14 cellular contexts compared by ENCODE assay signal in the genomic region with DNA sequence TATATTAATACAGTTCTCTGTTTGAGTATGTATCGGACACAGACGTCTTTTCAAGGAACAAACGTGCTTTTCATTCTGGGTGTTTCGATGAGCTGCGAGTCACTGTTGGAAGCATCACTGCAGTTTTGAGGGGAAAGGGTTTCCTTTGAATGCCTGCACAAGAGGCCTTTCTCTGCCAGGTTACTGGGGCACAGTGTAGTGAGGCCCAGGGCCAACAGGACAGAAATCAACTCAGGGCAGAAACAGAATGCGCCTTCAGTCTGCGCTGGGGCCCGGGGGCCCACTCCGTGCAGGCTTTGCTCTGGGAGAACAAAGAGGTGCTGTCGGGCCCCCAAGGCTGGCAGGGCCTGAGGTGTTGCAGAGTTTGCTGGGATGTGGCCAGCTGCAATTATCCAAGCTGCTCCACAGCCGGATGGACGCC. TPM values are rescaled to one million over a fixed set of nuclear protein-coding genes. Genes with fewer than 3 reads are reported as not detected.
DNase-seq lines count a peak whose midpoint lies in the region; ATAC-seq, FAIRE-seq and TF ChIP-seq lines count a peak whose summit lies in the region.
"Had no signal": no experiment of that assay in that cellular context is flagged by ENCODE, and none has a peak within 500 bp of the region (broad histone marks: within the 10 kb centered on the region; RNA-seq: fewer than 3 reads in every experiment).

No MANE protein-coding gene starts in this region.

- TSS peak; percentile 34 for BruUV-seq in HepG2 (replicated peaks; lab: Mats Ljungman, UMichigan)

- TF ChIP-seq EP300 in HepG2 (IDR thresholded peaks at IDR 0.05; ENCODE audit: low read depth in 2 of 2, low read length in 2 of 2): no peak
- TF ChIP-seq EP300 in HepG2 (CRISPR knock-in tag; IDR thresholded peaks at IDR 0.05; ENCODE audit: borderline replicate concordance): no peak

- no peaks in the 10 kb centered on the region for H3K79me2 ChIP-seq in HepG2 (ENCODE audit: insufficient read depth, low read length)

- CTCF ChIA-PET in HepG2 (lab: Yijun Ruan, JAX; ENCODE audit: low intra/inter-chr PET ratio, low total read pairs): no interaction called here

- intact Hi-C loops in HepG2 (cut with micrococcal nuclease; ENCODE audit: unreplicated experiment) (no loop called here), right lobe of liver (cut with DNase I) (no loop called here), dorsolateral prefrontal cortex (cut with DNase I) (loop anchor here (2.0 to 5.0 kb wide), 2 partner anchors 40 to 72 kb away; a partner anchor contains a TSS)

- H3K9me3 Mint-ChIP-seq in nephron: no peaks in the 10 kb centered on the region
- H3K9me3 Mint-ChIP-seq: activated B cell treated with CpG ODN at 0.5 μM for 24 hours; activated naive CD8-positive, alpha-beta T cell treated with anti-CD3 and anti-CD28 coated beads for 36 hours; stimulated activated naive B cell treated with anti-CD40 and anti-IgM and Interleukin-4, amounts not matched to agents 10 μg/mL and 1 μg/mL and 100 μg/mL, for 72 hours had no signal

- H3K9me3 ChIP-seq in HepG2 (ENCODE audit: low read length): no peaks in the 10 kb centered on the region
- H3K9me3 ChIP-seq in right lobe of liver: no peaks in the 10 kb centered on the region

- peak overlapping the region; percentile 68 for H3K4me2 ChIP-seq in HepG2 (ENCODE audit: low read depth, low read length)

- H3K9ac ChIP-seq in HepG2 (ENCODE audit: insufficient read depth, low read depth, low read length): peak overlapping the region; percentile 36

- peak overlapping the region; percentile 75 to 78 (median 76) for H3K4me3 Mint-ChIP-seq in nephron

- H3K27me3 ChIP-seq in HepG2 (ENCODE audit: control insufficient read depth in 1 of 2, insufficient read depth in 2 of 2, low read length in 2 of 2) (no peaks in the 10 kb centered on the region), right lobe of liver (no peaks in the 10 kb centered on the region), dorsolateral prefrontal cortex (no peaks in the 10 kb centered on the region)

- H2AFZ ChIP-seq in HepG2 (ENCODE audit: low read length): peak overlapping the region; percentile 31

- peaks cover 6% of the 10 kb centered on the region for H3K4me1 Mint-ChIP-seq in nephron

- no peak for TF ChIP-seq RAD21 in HepG2 (CRISPR knock-in tag; IDR thresholded peaks at IDR 0.05)

- peak overlapping the region; percentile 51 to 82 (median 56) for H3K27ac Mint-ChIP-seq in nephron
- H3K27ac Mint-ChIP-seq: activated B cell treated with CpG ODN at 0.5 μM for 24 hours; activated naive CD8-positive, alpha-beta T cell treated with anti-CD3 and anti-CD28 coated beads for 36 hours had no signal

- peak; percentile 62 for ATAC-seq in HepG2
- no peak for ATAC-seq in right lobe of liver
- ATAC-seq in GM21515 (IDR thresholded peaks at IDR 0.05; ENCODE audit: unreplicated experiment): no peak
- ATAC-seq: stimulated activated naive B cell treated with anti-CD40 and anti-IgM and Interleukin-4, amounts not matched to agents 10 μg/mL and 1 μg/mL and 100 μg/mL, for 72 hours had no signal

- H3K36me3 ChIP-seq in HepG2 (replicated peaks in 1 of 2; ENCODE audit: control insufficient read depth in 1 of 2, insufficient read depth in 2 of 2, low read length in 2 of 2) (no peaks in the 10 kb centered on the region), right lobe of liver (no peaks in the 10 kb centered on the region)

- DNase-seq in HepG2 (ENCODE audit: low spot score) (peak; percentile 55), right lobe of liver (no peak), dorsolateral prefrontal cortex (peak; percentile 18 to 84 (median 78)), 8988T (no peak), HUDEP-2 (lab: John Stamatoyannopoulos, UW; ENCODE audit: unreplicated experiment in 76 of 76) (no peak), OCI-M2 (lab: John Stamatoyannopoulos, UW; ENCODE audit: unreplicated experiment) (no peak)
- DNase-seq: activated B cell treated with CpG ODN at 0.5 μM for 24 hours; activated naive CD8-positive, alpha-beta T cell treated with anti-CD3 and anti-CD28 coated beads for 36 hours; KBM-7; NCI-H1105; NCI-H2227 treated with DMSO at 0.1 percent for 48 hours; stimulated activated naive B cell treated with anti-CD40 and anti-IgM and Interleukin-4, amounts not matched to agents 10 μg/mL and 1 μg/mL and 100 μg/mL, for 72 hours had no signal

- WGBS in HepG2 (ENCODE audit: low lambda C conversion rate): 32% methylated on average over 9 of the region's 12 CpGs
- 91% methylated on average over 5 of the region's 12 CpGs for WGBS in right lobe of liver (ENCODE audit: insufficient coverage, low coverage, low lambda C conversion rate, missing lambda C conversion rate)

- H3K4me3 ChIP-seq in HepG2 (replicated peaks in 1 of 3; ENCODE audit: insufficient read depth in 1 of 3, low read depth in 2 of 3, low read length in 3 of 3) (peak overlapping the region in 1 of 3 experiments; percentile 53; a peak in 2 of 6 replicates), right lobe of liver (no peak overlapping the region), dorsolateral prefrontal cortex (peak overlapping the region in 9 of 59 donors; percentile 2 to 44 (median 11))

- no peaks in the 10 kb centered on the region for H4K20me1 ChIP-seq in HepG2 (ENCODE audit: insufficient read depth, low read length)

- H3K27ac ChIP-seq in HepG2 (ENCODE audit: extremely low read length, insufficient read depth, low read length) (peak overlapping the region; percentile 55), right lobe of liver (no peak overlapping the region), dorsolateral prefrontal cortex (peak overlapping the region in 52 of 59 donors; percentile 0 to 89 (median 72))

- H3K4me1 ChIP-seq in HepG2 (ENCODE audit: insufficient read depth, low read length): peaks cover 21% of the 10 kb centered on the region
- H3K4me1 ChIP-seq in right lobe of liver: peaks cover 0 to 5% (median 0%) of the 10 kb centered on the region in 4 donors

- FAIRE-seq in HepG2 (lab: Jason Lieb, UNC): no peak

- TF ChIP-seq CTCF in HepG2 (CRISPR knock-in tag; IDR thresholded peaks at IDR 0.05) (no peak), right lobe of liver (IDR thresholded peaks at IDR 0.05) (no peak), dorsolateral prefrontal cortex (IDR thresholded peaks at IDR 0.05 in 54 of 56, conservative IDR thresholded peaks at IDR 0.05 in 2 of 56; ENCODE audit: low read depth in 1 of 56, partially characterized antibody in 56 of 56) (no peak), nephron (IDR thresholded peaks at IDR 0.05; ENCODE audit: unreplicated experiment in 3 of 3) (no peak)

- H3K36me3 Mint-ChIP-seq in nephron (ENCODE audit: low read depth): no peaks in the 10 kb centered on the region
- H3K36me3 Mint-ChIP-seq: activated naive CD8-positive, alpha-beta T cell treated with anti-CD3 and anti-CD28 coated beads for 36 hours had no signal

- POLR2A ChIA-PET in HepG2 (lab: Yijun Ruan, JAX): no interaction called here

- in situ Hi-C loops in HepG2 (cut with HindIII; ENCODE audit: extremely low pct_ligation_motif_present, low pct_unique_long_range_greater_than_20kb): no loop called here

- TF ChIP-seq POLR2A in HepG2 (IDR thresholded peaks at IDR 0.05; ENCODE audit: insufficient read depth in 1 of 2, low read depth in 2 of 2, low read length in 2 of 2): no peak
- no peak for TF ChIP-seq POLR2A in right lobe of liver (IDR thresholded peaks at IDR 0.05)

- H3K27me3 Mint-ChIP-seq in nephron (ENCODE audit: low read depth): no peaks in the 10 kb centered on the region
- H3K27me3 Mint-ChIP-seq: stimulated activated naive B cell treated with anti-CD40 and anti-IgM and Interleukin-4, amounts not matched to agents 10 μg/mL and 1 μg/mL and 100 μg/mL, for 72 hours had no signal

TF ChIP-seq in HepG2, 621 proteins besides CTCF, POLR2A, EP300 and RAD21 (continues in another document):
- no peak for TF ChIP-seq ZNF670 (CRISPR knock-in tag; IDR thresholded peaks at IDR 0.05; ENCODE audit: borderline replicate concordance)
- TF ChIP-seq, protein P1, sequence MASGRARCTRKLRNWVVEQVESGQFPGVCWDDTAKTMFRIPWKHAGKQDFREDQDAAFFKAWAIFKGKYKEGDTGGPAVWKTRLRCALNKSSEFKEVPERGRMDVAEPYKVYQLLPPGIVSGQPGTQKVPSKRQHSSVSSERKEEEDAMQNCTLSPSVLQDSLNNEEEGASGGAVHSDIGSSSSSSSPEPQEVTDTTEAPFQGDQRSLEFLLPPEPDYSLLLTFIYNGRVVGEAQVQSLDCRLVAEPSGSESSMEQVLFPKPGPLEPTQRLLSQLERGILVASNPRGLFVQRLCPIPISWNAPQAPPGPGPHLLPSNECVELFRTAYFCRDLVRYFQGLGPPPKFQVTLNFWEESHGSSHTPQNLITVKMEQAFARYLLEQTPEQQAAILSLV (CRISPR knock-in tag; IDR thresholded peaks at IDR 0.05; ENCODE audit: borderline replicate concordance): no peak
- no peak for TF ChIP-seq ZMYM2 (CRISPR knock-in tag; IDR thresholded peaks at IDR 0.05)
- TF ChIP-seq KAT7 (CRISPR knock-in tag; IDR thresholded peaks at IDR 0.05; ENCODE audit: borderline replicate concordance): no peak
- no peak for TF ChIP-seq ZNF766 (CRISPR knock-in tag; IDR thresholded peaks at IDR 0.05; ENCODE audit: borderline replicate concordance)
- TF ChIP-seq FOXK2 (IDR thresholded peaks at IDR 0.05): no peak

RNA-seq across cellular contexts. Expression of a gene that starts 2.3 kb away (rescaled TPM):
- total RNA-seq in HepG2 (2016; rRNA removed; fragmentation: Illumina TruSeq; extraction: Trizol) (10.2 and 17.0 TPM in 2 replicates), right lobe of liver (1 to 10 TPM; 4.2 to 6.3 (median 5.3) TPM), dorsolateral prefrontal cortex (10 to 100 TPM in 115 of 120 experiments, 1 to 10 TPM in 5; 5.9 to 41.0 (median 18.3) TPM)
- total RNA-seq in HepG2 (2016; cell fraction: cytosol; rRNA removed; fragmentation: Illumina TruSeq; extraction: Trizol; ENCODE audit: low read depth): 40.0 and 45.6 TPM in 2 replicates
- total RNA-seq in HepG2 (2016; cell fraction: insoluble cytoplasmic fraction; rRNA removed; fragmentation: Illumina TruSeq; extraction: Trizol): 9.9 and 18.2 TPM in 2 replicates
- 24.0 and 29.4 TPM in 2 replicates for total RNA-seq in HepG2 (2016; cell fraction: membrane; rRNA removed; fragmentation: Illumina TruSeq; extraction: Trizol)
- total RNA-seq in HepG2 (2016; cell fraction: nucleus; rRNA removed; fragmentation: Illumina TruSeq; extraction: Trizol): 16.8 and 20.3 TPM in 2 replicates
- polyA plus RNA-seq in HepG2 (2011; rRNA removed): 21.4 and 26.0 TPM in 2 replicates
- 12.7 and 19.9 TPM in 2 replicates for polyA plus RNA-seq in HepG2 (2011; cell fraction: cytosol; rRNA removed)
- polyA plus RNA-seq in HepG2 (2011; cell fraction: nucleus; rRNA removed): 123 and 149 TPM in 2 replicates
- 9.5 and 14.7 TPM in 2 replicates for polyA plus RNA-seq in HepG2 (2012)
- 4.1 and 5.7 TPM in 2 replicates for polyA plus RNA-seq in HepG2 (2016; cell fraction: cytosol; fragmentation: Illumina TruSeq; extraction: Trizol; ENCODE audit: low read depth)
- polyA plus RNA-seq in HepG2 (2016; cell fraction: insoluble cytoplasmic fraction; fragmentation: Illumina TruSeq; extraction: Trizol; ENCODE audit: low read depth): 11.5 and 12.7 TPM in 2 replicates
- polyA plus RNA-seq in HepG2 (2016; cell fraction: membrane; fragmentation: Illumina TruSeq; extraction: Trizol; ENCODE audit: low read depth): 7.1 and 8.7 TPM in 2 replicates
- polyA plus RNA-seq in HepG2 (2016; cell fraction: nucleus; fragmentation: Illumina TruSeq; extraction: Trizol; ENCODE audit: insufficient read depth, low read depth): 43.6 and 49.3 TPM in 2 replicates
- polyA minus RNA-seq in HepG2 (2011; rRNA and poly(A)+ RNA removed; ENCODE audit: low replicate concordance): 25.0 and 39.8 TPM in 2 replicates
- 13.1 and 17.1 TPM in 2 replicates for polyA minus RNA-seq in HepG2 (2011; cell fraction: cytosol; rRNA and poly(A)+ RNA removed)
- 23.4 and 29.1 TPM in 2 replicates for polyA minus RNA-seq in HepG2 (2011; cell fraction: nucleus; rRNA and poly(A)+ RNA removed)

Comparison
In these comparisons a context has a peak if more than half of its experiments do, and no peak if none do; other contexts are left out.
1. DNase-seq: peak in HepG2 (single experiment) and dorsolateral prefrontal cortex (10 of 10); none in right lobe of liver (0 of 3), 8988T (single experiment), HUDEP-2 (0 of 76) and OCI-M2 (single experiment).
2. H3K27ac ChIP-seq: peak in HepG2 (single experiment) and dorsolateral prefrontal cortex (52 of 59); none in right lobe of liver (0 of 3).
3. intact Hi-C loops: an anchor here in dorsolateral prefrontal cortex (2.0 to 5.0 kb wide); none called in HepG2 and right lobe of liver.